In genomic region chr12:65699251-65699650, GRCh38 we compare ENCODE assay signal across 12 cellular contexts.
A peak's percentile ranks its signal among the peaks of the same experiment; 100 is the strongest.
DNase-seq lines count a peak whose midpoint lies in the region; ATAC-seq and TF ChIP-seq lines count a peak whose summit lies in the region.
"Had no signal": no experiment of that assay in that cellular context is flagged by ENCODE, and none has a peak within 500 bp of the region (broad histone marks: within the 10 kb centered on the region; RNA-seq: fewer than 3 reads in every experiment).

No MANE protein-coding gene starts in this region.

- H3K4me3 ChIP-seq in right cardiac atrium (ENCODE audit: low read length) (no peak overlapping the region), sigmoid colon (no peak overlapping the region)

- H3K27ac ChIP-seq in right cardiac atrium (ENCODE audit: low read length) = no peak overlapping the region
- no peak overlapping the region for H3K27ac ChIP-seq in RWPE1
- H3K27ac ChIP-seq in sigmoid colon = no peak overlapping the region

- TF ChIP-seq CTCF in RWPE1 (conservative IDR thresholded peaks at IDR 0.05; ENCODE audit: low read depth) = 0 out of 2 replicates have a peak, but pooled peaks have one; percentile 13
- no peak for TF ChIP-seq CTCF in sigmoid colon (IDR thresholded peaks at IDR 0.05)

- WGBS in right cardiac atrium = 59% methylated on average over 2 of the region's 2 CpGs
- WGBS in sigmoid colon, 2 donors = 83 to 92% methylated on average over 2 of the region's 2 CpGs

- DNase-seq in right cardiac atrium = no peak
- no peak for DNase-seq in left ventricle myocardium superior
- DNase-seq in RWPE1 (ENCODE audit: low spot score) = peak; percentile 23
- DNase-seq in effector CD4-positive, alpha-beta T cell = no peak
- no peak for DNase-seq in NCI-H1417 (lab: John Stamatoyannopoulos, UW)
- no peak for DNase-seq in sigmoid colon
- DNase-seq: activated CD8-positive, alpha-beta T cell treated with anti-CD3 and anti-CD28 coated beads, Interleukin-2, amount 10 ng/mL, durations not matched to agents 7 days and 5 days; CD4-positive, alpha-beta T cell; H7; immature natural killer cell had no signal

- intact Hi-C loops in right cardiac atrium (cut with DNase I) (no loop called here), left ventricle myocardium superior (cut with micrococcal nuclease) (no loop called here), sigmoid colon (cut with DNase I) (no loop called here)

- POLR2A ChIA-PET in RWPE1 (lab: Yijun Ruan, JAX; ENCODE audit: low non-redundant PET) = interaction anchor here (0.6 kb wide), 1 partner anchor 42 kb away, joined by 3 read pairs; no protein-coding TSS in a partner anchor

- CTCF ChIA-PET in RWPE1 (lab: Yijun Ruan, JAX) = interaction anchor here (0.8 to 1.0 kb wide), 2 partner anchors 97 to 388 kb away, joined by 3 read pairs; no protein-coding TSS in a partner anchor

- no peak for TF ChIP-seq EP300 in sigmoid colon (IDR thresholded peaks at IDR 0.05)

- peak; percentile 63 to 71 for ATAC-seq in right cardiac atrium
- ATAC-seq in left ventricle myocardium superior = no peak
- peak; percentile 52 for ATAC-seq in esophagus mucosa
- ATAC-seq in HG02623 (IDR thresholded peaks at IDR 0.05; ENCODE audit: unreplicated experiment) = no peak
- ATAC-seq: activated CD8-positive, alpha-beta T cell treated with anti-CD3 and anti-CD28 coated beads, Interleukin-2, amount 10 ng/mL, durations not matched to agents 7 days and 5 days had no signal

- peaks cover 2% of the 10 kb centered on the region for H3K4me1 ChIP-seq in right cardiac atrium (ENCODE audit: control insufficient read depth, insufficient read depth, low read length)
- H3K4me1 ChIP-seq in sigmoid colon = no peaks in the 10 kb centered on the region

- H3K9me3 ChIP-seq in right cardiac atrium (ENCODE audit: control insufficient read depth, low read length) = no peaks in the 10 kb centered on the region
- H3K9me3 ChIP-seq in sigmoid colon = no peaks in the 10 kb centered on the region

- H3K36me3 ChIP-seq in sigmoid colon = no peaks in the 10 kb centered on the region

- TF ChIP-seq POLR2A in sigmoid colon (IDR thresholded peaks at IDR 0.05) = no peak

- H3K27me3 ChIP-seq in right cardiac atrium (ENCODE audit: control insufficient read depth, insufficient read depth) (no peaks in the 10 kb centered on the region), sigmoid colon (no peaks in the 10 kb centered on the region)

Comparison
In these comparisons a context has a peak if more than half of its experiments do, and no peak if none do; other contexts are left out.
1. ATAC-seq: peak in right cardiac atrium (2 of 2) and esophagus mucosa (single experiment); none in left ventricle myocardium superior (single experiment) and HG02623 (single experiment).